In genomic region chr3:133459400-133459799, GRCh38 we compare ENCODE assay signal across 13 cellular contexts. TPM values are rescaled to one million over a fixed set of nuclear protein-coding genes. Genes with fewer than 3 reads are reported as not detected.
DNase-seq lines count a peak whose midpoint lies in the region; ATAC-seq and TF ChIP-seq lines count a peak whose summit lies in the region.
"Had no signal": no experiment of that assay in that cellular context is flagged by ENCODE, and none has a peak within 500 bp of the region (broad histone marks: within the 10 kb centered on the region; RNA-seq: fewer than 3 reads in every experiment).

No MANE protein-coding gene starts in this region.

- H3K27me3 Mint-ChIP-seq in nephron progenitor cell (ENCODE audit: low read depth, poor library complexity) = peaks cover 9% of the 10 kb centered on the region
- H3K27me3 Mint-ChIP-seq in activated CD8-positive, alpha-beta T cell treated with anti-CD3 and anti-CD28 coated beads, Interleukin-2, amount 10 ng/mL, durations not matched to agents 7 days and 5 days (ENCODE audit: low read depth) = no peaks in the 10 kb centered on the region
- H3K27me3 Mint-ChIP-seq: activated CD4-positive, alpha-beta T cell treated with anti-CD3 and anti-CD28 coated beads, Interleukin-2, amount 10 ng/mL, durations not matched to agents 24 days and 14 days had no signal

- intact Hi-C loops in Right ventricle myocardium superior (cut with DNase I) = no loop called here

- POLR2A ChIA-PET in activated CD8-positive, alpha-beta T cell treated with anti-CD3 and anti-CD28 coated beads, Interleukin-2, amount 10 ng/mL, durations not matched to agents 7 days and 5 days (lab: Charles Lee) = no interaction called here

- H3K27ac ChIP-seq in 22Rv1 = peak overlapping the region; percentile 81
- H3K27ac ChIP-seq: ascending aorta had no signal

- H3K4me3 Mint-ChIP-seq in nephron progenitor cell = no peak overlapping the region
- H3K4me3 Mint-ChIP-seq in activated CD8-positive, alpha-beta T cell treated with anti-CD3 and anti-CD28 coated beads, Interleukin-2, amount 10 ng/mL, durations not matched to agents 7 days and 5 days = no peak overlapping the region
- H3K4me3 Mint-ChIP-seq: activated CD4-positive, alpha-beta T cell treated with anti-CD3 and anti-CD28 coated beads, Interleukin-2, amount 10 ng/mL, durations not matched to agents 24 days and 14 days; H9 had no signal

- no peaks in the 10 kb centered on the region for H3K36me3 Mint-ChIP-seq in nephron progenitor cell (ENCODE audit: low read depth)
- no peaks in the 10 kb centered on the region for H3K36me3 Mint-ChIP-seq in activated CD8-positive, alpha-beta T cell treated with anti-CD3 and anti-CD28 coated beads, Interleukin-2, amount 10 ng/mL, durations not matched to agents 7 days and 5 days (ENCODE audit: low read depth)

- H3K27ac Mint-ChIP-seq in nephron progenitor cell = peak overlapping the region; percentile 43
- no peak overlapping the region for H3K27ac Mint-ChIP-seq in activated CD8-positive, alpha-beta T cell treated with anti-CD3 and anti-CD28 coated beads, Interleukin-2, amount 10 ng/mL, durations not matched to agents 7 days and 5 days
- H3K27ac Mint-ChIP-seq: activated CD4-positive, alpha-beta T cell treated with anti-CD3 and anti-CD28 coated beads, Interleukin-2, amount 10 ng/mL, durations not matched to agents 24 days and 14 days; H9 had no signal

- TF ChIP-seq CTCF in 22Rv1 (IDR thresholded peaks at IDR 0.05) (no peak), nephron progenitor cell (IDR thresholded peaks at IDR 0.05) (no peak)

- DNase-seq in NCI-H1694 (lab: John Stamatoyannopoulos, UW) = peak; percentile 79
- peak; percentile 67 for DNase-seq in Right ventricle myocardium superior
- DNase-seq in nephron progenitor cell = no peak
- DNase-seq in NCI-H1048 (lab: John Stamatoyannopoulos, UW) = no peak
- no peak for DNase-seq in activated CD8-positive, alpha-beta T cell treated with anti-CD3 and anti-CD28 coated beads, Interleukin-2, amount 10 ng/mL, durations not matched to agents 7 days and 5 days
- no peak for DNase-seq in COLO668 (lab: John Stamatoyannopoulos, UW; ENCODE audit: unreplicated experiment)
- DNase-seq: activated CD4-positive, alpha-beta T cell treated with anti-CD3 and anti-CD28 coated beads, Interleukin-2, amount 10 ng/mL, durations not matched to agents 24 days and 14 days; H9; islet precursor cell had no signal

- CTCF ChIA-PET in activated CD8-positive, alpha-beta T cell treated with anti-CD3 and anti-CD28 coated beads, Interleukin-2, amount 10 ng/mL, durations not matched to agents 7 days and 5 days (lab: Charles Lee) = interaction anchor here (1.1 to 2.1 kb wide), 7 partner anchors 10 to 113 kb away, joined by 3 to 10 read pairs (median 4); no protein-coding TSS in a partner anchor

- no peaks in the 10 kb centered on the region for H3K9me3 Mint-ChIP-seq in nephron progenitor cell
- H3K9me3 Mint-ChIP-seq in activated CD8-positive, alpha-beta T cell treated with anti-CD3 and anti-CD28 coated beads, Interleukin-2, amount 10 ng/mL, durations not matched to agents 7 days and 5 days (ENCODE audit: insufficient read depth) = no peaks in the 10 kb centered on the region
- H3K9me3 Mint-ChIP-seq: activated CD4-positive, alpha-beta T cell treated with anti-CD3 and anti-CD28 coated beads, Interleukin-2, amount 10 ng/mL, durations not matched to agents 24 days and 14 days; H9 had no signal

- H3K4me1 Mint-ChIP-seq in nephron progenitor cell = peaks cover 67% of the 10 kb centered on the region
- H3K4me1 Mint-ChIP-seq in activated CD8-positive, alpha-beta T cell treated with anti-CD3 and anti-CD28 coated beads, Interleukin-2, amount 10 ng/mL, durations not matched to agents 7 days and 5 days (ENCODE audit: low read depth) = peaks cover 26% of the 10 kb centered on the region

- ATAC-seq in Right ventricle myocardium superior (ENCODE audit: poor library complexity) (peak; percentile 92), HG02678 (IDR thresholded peaks at IDR 0.05; ENCODE audit: unreplicated experiment) (no peak)
- ATAC-seq in activated CD8-positive, alpha-beta T cell treated with anti-CD3 and anti-CD28 coated beads, Interleukin-2, amount 10 ng/mL, durations not matched to agents 7 days and 5 days = no peak

RNA-seq across cellular contexts. Expression of gene BFSP2, which starts 59.5 kb away (rescaled TPM):
- not detected for total RNA-seq in Right ventricle myocardium superior
- total RNA-seq in activated CD8-positive, alpha-beta T cell treated with anti-CD3 and anti-CD28 coated beads, Interleukin-2, amount 10 ng/mL, durations not matched to agents 7 days and 5 days = under 1 TPM; 0.42 to 0.45 TPM
- total RNA-seq: activated CD4-positive, alpha-beta T cell treated with anti-CD3 and anti-CD28 coated beads, Interleukin-2, amount 10 ng/mL, durations not matched to agents 24 days and 14 days; ascending aorta; H9; NCI-H460 had no signal

Comparison
In these comparisons a context has a peak if more than half of its experiments do, and no peak if none do; other contexts are left out.
1. DNase-seq: peak in NCI-H1694 (single experiment) and Right ventricle myocardium superior (single experiment); none in nephron progenitor cell (single experiment), NCI-H1048 (single experiment), activated CD8-positive, alpha-beta T cell treated with anti-CD3 and anti-CD28 coated beads, Interleukin-2, amount 10 ng/mL, durations not matched to agents 7 days and 5 days (single experiment) and COLO668 (single experiment).